Comparison of ENCODE assay signal across 31 cellular contexts in genomic region chr10:125536236-125536635, GRCh38.
DNase-seq lines count a peak whose midpoint lies in the region; ATAC-seq, FAIRE-seq and TF ChIP-seq lines count a peak whose summit lies in the region.
"Had no signal": no experiment of that assay in that cellular context is flagged by ENCODE, and none has a peak within 500 bp of the region (broad histone marks: within the 10 kb centered on the region; RNA-seq: fewer than 3 reads in every experiment).

No MANE protein-coding gene starts in this region.

- TF ChIP-seq POLR2A in A549 (IDR thresholded peaks at IDR 0.05; ENCODE audit: low read length), result no peak

- H3K4me3 Mint-ChIP-seq in osteocyte (ENCODE audit: unreplicated experiment), result no peak overlapping the region
- H3K4me3 Mint-ChIP-seq: B cell; CD14-positive monocyte; CD4-positive, alpha-beta memory T cell; CD4-positive, alpha-beta T cell; CD4-positive, CD25-positive, alpha-beta regulatory T cell; CD8-positive, alpha-beta memory T cell; CD8-positive, alpha-beta T cell had no signal

- 17% methylated on average over 4 of the region's 4 CpGs for whole genome bisulfite sequencing in A549 (ENCODE audit: missing lambda C conversion rate)

- no peaks in the 10 kb centered on the region for H3K36me3 Mint-ChIP-seq in osteocyte (ENCODE audit: unreplicated experiment)
- H3K36me3 Mint-ChIP-seq: CD14-positive monocyte; CD4-positive, alpha-beta memory T cell; CD4-positive, CD25-positive, alpha-beta regulatory T cell; CD8-positive, alpha-beta memory T cell; CD8-positive, alpha-beta T cell had no signal

- no peaks in the 10 kb centered on the region for H3K4me1 ChIP-seq in A549
- no peaks in the 10 kb centered on the region for H3K4me1 ChIP-seq in BE2C
- H3K4me1 ChIP-seq: Caco-2 had no signal

- H3K27ac ChIP-seq in A549, result no peak overlapping the region
- H3K27ac ChIP-seq: 22Rv1; BLaER1; BLaER1 treated with 17β-estradiol and CSF1 and Interleukin-3, amounts not matched to agents 10 nM and 100 nM; C4-2B had no signal

- peaks cover 5% of the 10 kb centered on the region for H3K4me1 Mint-ChIP-seq in osteocyte (ENCODE audit: unreplicated experiment)
- H3K4me1 Mint-ChIP-seq: B cell; CD14-positive monocyte; CD4-positive, alpha-beta memory T cell; CD4-positive, CD25-positive, alpha-beta regulatory T cell; CD8-positive, alpha-beta memory T cell had no signal

- DNase-seq in A549 (ENCODE audit: low read depth in 1 of 2, low spot score in 1 of 2), result no peak
- DNase-seq in osteocyte (ENCODE audit: extremely low spot score, unreplicated experiment), result peak; percentile 51
- no peak for DNase-seq in mesenteric fat pad (ENCODE audit: low spot score)
- no peak for DNase-seq in BE2C
- DNase-seq: 8988T; ACHN; AML-193; C1 segment of cervical spinal cord; Caco-2; Calu3; CD4-positive, alpha-beta memory T cell; CD4-positive, alpha-beta T cell; CD4-positive, CD25-positive, alpha-beta regulatory T cell; CD8-positive, alpha-beta memory T cell; CD8-positive, alpha-beta T cell; COR-L47; DMS 273 treated with DMSO at 0.1 percent for 48 hours; DMS153; DMS53; DMS79; DMS79 treated with DMSO at 0.1 percent for 48 hours; DND-41; EL had no signal

- no peak for TF ChIP-seq EP300 in A549 (IDR thresholded peaks at IDR 0.05)

- no peak overlapping the region for H3K27ac Mint-ChIP-seq in osteocyte (ENCODE audit: unreplicated experiment)
- H3K27ac Mint-ChIP-seq: B cell; CD14-positive monocyte; CD4-positive, alpha-beta memory T cell; CD4-positive, alpha-beta T cell; CD4-positive, CD25-positive, alpha-beta regulatory T cell; CD8-positive, alpha-beta memory T cell; CD8-positive, alpha-beta T cell had no signal

- TF ChIP-seq RAD21 in A549 (conservative IDR thresholded peaks at IDR 0.05 in 1 of 2, IDR thresholded peaks at IDR 0.05 in 1 of 2), result no peak

- H3K4me2 ChIP-seq in A549, result no peak overlapping the region
- H3K4me2 ChIP-seq: BLaER1; BLaER1 treated with 17β-estradiol and CSF1 and Interleukin-3, amounts not matched to agents 10 nM and 100 nM had no signal

- peaks cover 9% of the 10 kb centered on the region for H3K27me3 Mint-ChIP-seq in osteocyte (ENCODE audit: unreplicated experiment)
- H3K27me3 Mint-ChIP-seq: CD4-positive, alpha-beta T cell; CD4-positive, CD25-positive, alpha-beta regulatory T cell had no signal

- POLR2A ChIA-PET in A549 (lab: Yijun Ruan, JAX), result no interaction called here

- H3K9me3 ChIP-seq in A549, result no peaks in the 10 kb centered on the region
- H3K9me3 ChIP-seq in BE2C, result no peaks in the 10 kb centered on the region; the same call in 1 of the 2 replicates
- H3K9me3 ChIP-seq: BLaER1, Caco-2 had no signal

- no peak for FAIRE-seq in A549 (lab: Jason Lieb, UNC)
- FAIRE-seq: A204.1, D721Med had no signal

- TF ChIP-seq CTCF in A549 (IDR thresholded peaks at IDR 0.05), result no peak
- no peak for TF ChIP-seq CTCF in osteocyte (IDR thresholded peaks at IDR 0.05)
- TF ChIP-seq CTCF in BE2C (IDR thresholded peaks at IDR 0.05; ENCODE audit: low read depth, low read length), result no peak

- no peaks in the 10 kb centered on the region for H3K36me3 ChIP-seq in BE2C
- H3K36me3 ChIP-seq: BLaER1; BLaER1 treated with 17β-estradiol and CSF1 and Interleukin-3, amounts not matched to agents 10 nM and 100 nM had no signal

- H3K9me3 Mint-ChIP-seq in osteocyte (ENCODE audit: unreplicated experiment), result no peaks in the 10 kb centered on the region
- H3K9me3 Mint-ChIP-seq: CD4-positive, alpha-beta T cell; CD8-positive, alpha-beta T cell had no signal

- H3K4me3 ChIP-seq in A549, result no peak overlapping the region
- no peak overlapping the region for H3K4me3 ChIP-seq in BE2C (ENCODE audit: low read depth, low read length)
- H3K4me3 ChIP-seq: BLaER1; BLaER1 treated with 17β-estradiol and CSF1 and Interleukin-3, amounts not matched to agents 10 nM and 100 nM had no signal

- CTCF ChIA-PET in A549 (lab: Yijun Ruan, JAX), result no interaction called here

- no peak for ATAC-seq in A549
- ATAC-seq: CD8-positive, alpha-beta T cell had no signal

- no peaks in the 10 kb centered on the region; the same call in 1 of the 2 replicates for H3K27me3 ChIP-seq in BE2C
- H3K27me3 ChIP-seq: BLaER1; BLaER1 treated with 17β-estradiol and CSF1 and Interleukin-3, amounts not matched to agents 10 nM and 100 nM had no signal

TF ChIP-seq in A549, 52 proteins besides CTCF, POLR2A, EP300 and RAD21:
- TF ChIP-seq, protein P1, sequence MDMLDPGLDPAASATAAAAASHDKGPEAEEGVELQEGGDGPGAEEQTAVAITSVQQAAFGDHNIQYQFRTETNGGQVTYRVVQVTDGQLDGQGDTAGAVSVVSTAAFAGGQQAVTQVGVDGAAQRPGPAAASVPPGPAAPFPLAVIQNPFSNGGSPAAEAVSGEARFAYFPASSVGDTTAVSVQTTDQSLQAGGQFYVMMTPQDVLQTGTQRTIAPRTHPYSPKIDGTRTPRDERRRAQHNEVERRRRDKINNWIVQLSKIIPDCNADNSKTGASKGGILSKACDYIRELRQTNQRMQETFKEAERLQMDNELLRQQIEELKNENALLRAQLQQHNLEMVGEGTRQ (IDR thresholded peaks at IDR 0.05), result no peak
- TF ChIP-seq RFX5 (IDR thresholded peaks at IDR 0.05), result peak; percentile 77
- TF ChIP-seq CBX8 (IDR thresholded peaks at IDR 0.05), result no peak
- no peak for TF ChIP-seq HOXB5 (CRISPR knock-in tag; IDR thresholded peaks at IDR 0.05)
- TF ChIP-seq ZFP36 (IDR thresholded peaks at IDR 0.05; ENCODE audit: borderline replicate concordance, partially characterized antibody), result no peak
TF ChIP-seq in A549: peak in this region for 1.
